In genomic region chrX:155966876-155967275, GRCh38 we compare ENCODE assay signal across 9 cellular contexts. TPM values are rescaled to one million over a fixed set of nuclear protein-coding genes. Genes with fewer than 3 reads are reported as not detected.
DNase-seq lines count a peak whose midpoint lies in the region; ATAC-seq and TF ChIP-seq lines count a peak whose summit lies in the region.
"Had no signal": no experiment of that assay in that cellular context is flagged by ENCODE, and none has a peak within 500 bp of the region (broad histone marks: within the 10 kb centered on the region; RNA-seq: fewer than 3 reads in every experiment).

No MANE protein-coding gene starts in this region.

- H3K4me3 Mint-ChIP-seq in activated T-cell treated with anti-CD3 and anti-CD28 coated beads, Interleukin-2, amount 50 U/mL, for 4 hours: no peak overlapping the region

- TF ChIP-seq POLR2A in tibial nerve (IDR thresholded peaks at IDR 0.05): no peak

- H3K36me3 ChIP-seq in DND-41 (ENCODE audit: insufficient read depth, low read length) (no peaks in the 10 kb centered on the region), lower lobe of right lung (no peaks in the 10 kb centered on the region), tibial nerve (no peaks in the 10 kb centered on the region)

- ATAC-seq in DND-41 (ENCODE audit: insufficient read depth, low read depth) (peak; percentile 89), GM21786 (IDR thresholded peaks at IDR 0.05; ENCODE audit: unreplicated experiment) (peak; percentile 50), lower lobe of right lung (peak in 1 of 2 donors; percentile 60), esophagus mucosa (no peak)
- peak; percentile 51 to 52 for ATAC-seq in activated T-cell treated with anti-CD3 and anti-CD28 coated beads, Interleukin-2, amount 50 U/mL, for 4 hours

- H4K20me1 ChIP-seq in DND-41 (ENCODE audit: insufficient read depth, low read length): no peaks in the 10 kb centered on the region

- no peaks in the 10 kb centered on the region for H3K36me3 Mint-ChIP-seq in activated T-cell treated with anti-CD3 and anti-CD28 coated beads, Interleukin-2, amount 50 U/mL, for 4 hours (ENCODE audit: insufficient read depth)

- TF ChIP-seq CTCF in DND-41 (IDR thresholded peaks at IDR 0.05; ENCODE audit: borderline replicate concordance, extremely low read depth, low read length, poor library complexity, severe bottlenecking) (peak; percentile 79), lower lobe of right lung (IDR thresholded peaks at IDR 0.05) (peak; percentile 47), tibial nerve (IDR thresholded peaks at IDR 0.05) (no peak)

- peaks cover 28% of the 10 kb centered on the region for H3K9me3 Mint-ChIP-seq in activated T-cell treated with anti-CD3 and anti-CD28 coated beads, Interleukin-2, amount 50 U/mL, for 4 hours

- H3K4me3 ChIP-seq in DND-41 (ENCODE audit: low read depth in 1 of 2, low read length in 2 of 2): no peak overlapping the region
- no peak overlapping the region for H3K4me3 ChIP-seq in lower lobe of right lung
- no peak overlapping the region for H3K4me3 ChIP-seq in tibial nerve
- H3K4me3 ChIP-seq: SK-N-MC had no signal

- H3K9me3 ChIP-seq in DND-41 (ENCODE audit: insufficient read depth, low read length, severe bottlenecking) (peaks cover 9% of the 10 kb centered on the region), lower lobe of right lung (peaks cover 4% of the 10 kb centered on the region), tibial nerve (peaks cover 0 to 36% (median 0%) of the 10 kb centered on the region in 4 donors)

- WGBS in tibial nerve, 2 donors: 44 to 46% methylated on average over 8 of the region's 8 CpGs

- no peak overlapping the region for H3K9ac ChIP-seq in DND-41 (ENCODE audit: low read depth, low read length)

- H3K79me2 ChIP-seq in DND-41 (ENCODE audit: insufficient read depth, low read length): no peaks in the 10 kb centered on the region

- H3K4me1 Mint-ChIP-seq in activated T-cell treated with anti-CD3 and anti-CD28 coated beads, Interleukin-2, amount 50 U/mL, for 4 hours (ENCODE audit: low read depth): peaks cover 2% of the 10 kb centered on the region

- H3K4me1 ChIP-seq in DND-41 (ENCODE audit: insufficient read depth, low read length): no peaks in the 10 kb centered on the region
- H3K4me1 ChIP-seq in lower lobe of right lung: no peaks in the 10 kb centered on the region
- H3K4me1 ChIP-seq in tibial nerve: no peaks in the 10 kb centered on the region

- H3K4me2 ChIP-seq in DND-41 (ENCODE audit: insufficient read depth, low read length): no peak overlapping the region

- peaks cover 11% of the 10 kb centered on the region for H3K27me3 Mint-ChIP-seq in activated T-cell treated with anti-CD3 and anti-CD28 coated beads, Interleukin-2, amount 50 U/mL, for 4 hours (ENCODE audit: low read depth)

- TF ChIP-seq EP300 in tibial nerve (IDR thresholded peaks at IDR 0.05): no peak

- H2AFZ ChIP-seq in DND-41 (ENCODE audit: low read depth, low read length): no peak overlapping the region

- H3K27ac ChIP-seq in DND-41 (ENCODE audit: low read length) (no peak overlapping the region), lower lobe of right lung (no peak overlapping the region), tibial nerve (no peak overlapping the region)
- H3K27ac ChIP-seq: SK-N-MC had no signal

- DNase-seq in DND-41: peak; percentile 54
- DNase-seq in NCI-H524 treated with DMSO at 0.1 percent for 48 hours (lab: John Stamatoyannopoulos, UW): peak; percentile 34
- DNase-seq in activated T-cell treated with anti-CD3 and anti-CD28 coated beads, Interleukin-2, amount 50 U/mL, for 4 hours: no peak
- no peak for DNase-seq in lower lobe of right lung
- no peak for DNase-seq in hippocampal formation (lab: John Stamatoyannopoulos, UW)
- DNase-seq in tibial nerve (ENCODE audit: low spot score in 2 of 2): no peak

- H3K27me3 ChIP-seq in DND-41 (ENCODE audit: insufficient read depth, low read length, poor library complexity) (no peaks in the 10 kb centered on the region), lower lobe of right lung (ENCODE audit: low read depth) (no peaks in the 10 kb centered on the region), tibial nerve (no peaks in the 10 kb centered on the region)

- intact Hi-C loops in lower lobe of right lung (cut with DNase I): no loop called here

RNA-seq across cellular contexts. Expression of gene IL9R, which starts 30.6 kb away (rescaled TPM):
- total RNA-seq in activated T-cell treated with anti-CD3 and anti-CD28 coated beads, Interleukin-2, amount 50 U/mL, for 4 hours: 1 to 10 TPM in 1 of 3 donors, under 1 TPM in 2; 0.82 to 2.0 (median 0.98) TPM
- total RNA-seq in lower lobe of right lung (1.2 TPM), tibial nerve (under 1 TPM in 2 of 4 donors, not detected in 2; 0.39 to 0.44 TPM), esophagus mucosa (0.44 TPM)

Comparison
In these comparisons a context has a peak if more than half of its experiments do, and no peak if none do; other contexts are left out.
1. DNase-seq: peak in DND-41 (single experiment) and NCI-H524 treated with DMSO at 0.1 percent for 48 hours (single experiment); none in activated T-cell treated with anti-CD3 and anti-CD28 coated beads, Interleukin-2, amount 50 U/mL, for 4 hours (single experiment), lower lobe of right lung (single experiment), hippocampal formation (0 of 2) and tibial nerve (0 of 2).
2. CTCF ChIP-seq: peak in DND-41 (single experiment) and lower lobe of right lung (single experiment); none in tibial nerve (0 of 5).